1 cellular context compared by ENCODE assay signal in the genomic region with DNA sequence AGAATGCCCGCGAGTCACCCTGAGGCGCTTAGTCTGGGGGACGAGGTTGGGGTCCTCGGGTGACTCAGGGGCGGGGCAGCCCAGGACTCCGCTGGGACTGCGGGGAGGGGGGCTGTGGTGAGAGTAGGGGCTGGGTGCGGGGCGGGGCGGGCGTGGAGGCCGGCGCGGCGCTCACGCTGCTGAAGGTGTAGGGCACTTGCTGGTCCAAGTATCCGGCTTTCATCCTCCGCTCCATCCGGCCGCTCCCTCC.
TF ChIP-seq lines count a peak whose summit lies in the region.

No MANE protein-coding gene starts in this region.

TF ChIP-seq in A549, 52 proteins besides CTCF, POLR2A, EP300 and RAD21 (continued from another document):
- TF ChIP-seq REST (IDR thresholded peaks at IDR 0.05) (no peak), RNF2 (IDR thresholded peaks at IDR 0.05; ENCODE audit: borderline replicate concordance, low read depth) (no peak), PHF8 (IDR thresholded peaks at IDR 0.05; ENCODE audit: borderline replicate concordance, low read depth) (no peak), HEYL (CRISPR knock-in tag; IDR thresholded peaks at IDR 0.05) (no peak), HOXB13 (CRISPR knock-in tag; IDR thresholded peaks at IDR 0.05; ENCODE audit: low read depth) (no peak)
- TF ChIP-seq, protein P1, sequence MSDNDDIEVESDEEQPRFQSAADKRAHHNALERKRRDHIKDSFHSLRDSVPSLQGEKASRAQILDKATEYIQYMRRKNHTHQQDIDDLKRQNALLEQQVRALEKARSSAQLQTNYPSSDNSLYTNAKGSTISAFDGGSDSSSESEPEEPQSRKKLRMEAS (IDR thresholded peaks at IDR 0.05): no peak
